Comparison of ENCODE assay signal across 25 cellular contexts in the genomic region with DNA sequence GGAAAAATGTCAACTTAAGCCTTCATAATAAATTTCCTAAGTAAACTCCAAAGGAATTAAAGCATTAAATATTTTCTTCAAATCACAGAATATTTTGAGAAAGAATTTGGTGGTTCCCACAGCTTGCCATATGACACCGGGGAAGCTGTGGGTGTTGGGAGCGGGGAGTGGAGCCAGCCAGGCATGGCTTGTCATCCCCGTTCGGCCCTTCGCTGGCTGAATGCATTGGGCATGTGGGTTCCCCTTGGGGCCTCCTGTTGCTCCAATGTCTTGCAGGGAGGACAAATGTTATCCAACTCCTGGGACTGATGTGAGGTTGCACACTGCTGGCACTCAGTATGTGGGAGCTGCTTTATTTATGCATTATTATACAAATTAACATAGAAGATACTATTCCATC. TPM values are rescaled to one million over a fixed set of nuclear protein-coding genes. Genes with fewer than 3 reads are reported as not detected.
"Had no signal": no experiment of that assay in that cellular context is flagged by ENCODE, and none has a peak within 500 bp of the region (broad histone marks: within the 10 kb centered on the region; RNA-seq: fewer than 3 reads in every experiment).

No MANE protein-coding gene starts in this region.

- H3K4me1 ChIP-seq: adrenal gland, ascending aorta, esophagus squamous epithelium, heart left ventricle, lower lobe of right lung, pancreas, sigmoid colon, tibial artery, uterus had no signal

- DNase-seq: activated CD4-positive, alpha-beta T cell treated with anti-CD3 and anti-CD28 coated beads, Interleukin-2, amount 10 ng/mL, durations not matched to agents 24 days and 14 days; activated CD8-positive, alpha-beta T cell treated with anti-CD3 and anti-CD28 coated beads for 36 hours; activated naive CD4-positive, alpha-beta T cell; activated T-cell treated with anti-CD3 and anti-CD28 coated beads, Interleukin-2, amount 50 U/mL, for 4 hours; brain microvascular endothelial cell; central memory CD4-positive, alpha-beta T cell; esophagus squamous epithelium; heart left ventricle; left cardiac atrium; lower lobe of right lung; sigmoid colon; stimulated activated CD4-positive, alpha-beta T cell treated with anti-CD3 and anti-CD28 coated beads, Interleukin-4, amount 100 ng/mL, for 4 hours; substantia nigra; uterus had no signal

- H3K4me3 ChIP-seq: adrenal gland, ascending aorta, dorsolateral prefrontal cortex, esophagus squamous epithelium, heart left ventricle, lower lobe of right lung, pancreas, sigmoid colon, tibial artery, uterus had no signal

- H3K36me3 ChIP-seq: adrenal gland, ascending aorta, brain microvascular endothelial cell, esophagus squamous epithelium, heart left ventricle, lower lobe of right lung, neutrophil, pancreas, sigmoid colon, tibial artery, uterus had no signal

- H3K27ac ChIP-seq: adrenal gland, ascending aorta, brain microvascular endothelial cell, dorsolateral prefrontal cortex, heart left ventricle, lower lobe of right lung, neutrophil, pancreas, sigmoid colon, tibial artery, uterus, VCaP had no signal

- H3K27me3 ChIP-seq: adrenal gland, ascending aorta, brain microvascular endothelial cell, dorsolateral prefrontal cortex, esophagus squamous epithelium, neutrophil, pancreas, sigmoid colon, tibial artery, uterus had no signal

- H3K9me3 ChIP-seq: adrenal gland, ascending aorta, esophagus squamous epithelium, lower lobe of right lung, neutrophil, pancreas, sigmoid colon, tibial artery, uterus had no signal

RNA-seq across cellular contexts. Expression of a gene that starts 18.6 kb away (rescaled TPM):
- total RNA-seq: natural killer cell treated with Interleukin-12 subunit alpha and Interleukin-12 subunit beta and Interleukin-15 and Interleukin-18, amount 100 ng/mL, for 72 hours; T-helper 2 cell treated with Interferon-gamma antibody and Interleukin-4, amounts not matched to agents 100 ng/mL and 5 ng/mL, for 36 hours had no signal

RNA-seq across cellular contexts. Expression of a gene that starts 38.0 kb away (rescaled TPM):
- total RNA-seq: activated CD4-positive, alpha-beta T cell treated with anti-CD3 and anti-CD28 coated beads, Interleukin-2, amount 10 ng/mL, durations not matched to agents 24 days and 14 days; activated CD8-positive, alpha-beta T cell treated with anti-CD3 and anti-CD28 coated beads for 36 hours; activated T-cell treated with anti-CD3 and anti-CD28 coated beads, Interleukin-2, amount 50 U/mL, for 4 hours; activated T-helper 2 cell treated with anti-CD3 and anti-CD28 coated beads, Interferon-gamma antibody, Interleukin-2, Interleukin-4, amounts not matched to agents 10 μg/mL and 5 μg/mL and 100 μg/mL, durations not matched to agents 14 hours and 24 hours and 36 hours; adrenal gland; ascending aorta; dorsolateral prefrontal cortex; esophagus squamous epithelium; heart left ventricle; left cardiac atrium; lower lobe of right lung; mesothelial cell of epicardium; natural killer cell treated with Interleukin-12 subunit alpha and Interleukin-12 subunit beta and Interleukin-15 and Interleukin-18, amount 100 ng/mL, for 72 hours; pancreas; sigmoid colon; T-helper 2 cell treated with Interferon-gamma antibody and Interleukin-4, amounts not matched to agents 100 ng/mL and 5 ng/mL, for 36 hours; uterus had no signal
- polyA plus RNA-seq: adrenal gland, heart left ventricle, pancreas, sigmoid colon had no signal
